In the genomic region with DNA sequence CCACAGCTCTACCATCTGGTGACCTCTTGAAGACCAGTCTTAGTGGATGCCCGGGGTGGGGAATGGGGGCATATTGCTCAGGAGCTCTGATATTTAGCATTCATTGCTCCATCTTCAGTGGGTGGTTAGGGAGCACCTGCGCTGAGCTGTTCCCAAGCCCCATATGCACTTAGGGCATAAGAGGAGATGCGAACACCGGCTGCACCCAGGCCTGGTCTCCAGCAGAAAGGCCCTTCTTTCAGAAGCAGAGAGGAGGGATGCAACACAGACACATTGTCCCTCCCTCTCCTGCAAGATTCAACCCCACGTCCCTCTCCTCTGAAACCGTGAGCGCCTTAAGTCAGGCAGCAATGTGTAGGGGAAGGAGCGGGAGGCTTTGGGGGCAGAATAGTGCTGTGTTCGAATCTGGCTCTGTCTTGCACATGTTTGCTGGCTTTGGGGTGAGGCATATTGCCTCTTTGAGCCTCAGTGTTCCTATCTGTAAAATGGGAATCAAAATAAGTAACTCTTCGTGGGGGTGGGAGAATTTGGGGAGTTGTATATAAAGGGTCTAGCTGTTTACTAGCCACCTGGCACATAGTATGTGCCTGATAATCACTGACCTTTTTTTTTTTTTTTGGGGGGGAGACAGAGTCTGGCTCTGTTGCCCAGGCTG, we compare ENCODE assay signal across 16 cellular contexts.
A peak's percentile ranks its signal among the peaks of the same experiment; 100 is the strongest.
DNase-seq lines count a peak whose midpoint lies in the region; ATAC-seq and TF ChIP-seq lines count a peak whose summit lies in the region.
"Had no signal": no experiment of that assay in that cellular context is flagged by ENCODE, and none has a peak within 500 bp of the region (broad histone marks: within the 10 kb centered on the region; RNA-seq: fewer than 3 reads in every experiment).

No MANE protein-coding gene starts in this region.

- TF ChIP-seq CTCF in SK-N-SH (IDR thresholded peaks at IDR 0.05) (no peak), IMR-90 (conservative IDR thresholded peaks at IDR 0.05; ENCODE audit: low read depth, low read length) (no peak), upper lobe of right lung (IDR thresholded peaks at IDR 0.05) (no peak)

- no peak overlapping the region for H2BK20ac ChIP-seq in IMR-90 (ENCODE audit: low read depth, low read length)

- in situ Hi-C loops in IMR-90 (cut with MboI; ENCODE audit: low sequenced_read_pairs), result no loop called here

- TF ChIP-seq POLR2A in IMR-90 (IDR thresholded peaks at IDR 0.05; ENCODE audit: low read depth, low read length), result no peak

- no peak overlapping the region for H3K4ac ChIP-seq in IMR-90 (ENCODE audit: low read depth, low read length)

- no peaks in the 10 kb centered on the region for H3K79me2 ChIP-seq in SK-N-SH (ENCODE audit: insufficient read depth)

- DNase-seq in SK-N-SH, result peak; percentile 30
- no peak for DNase-seq in IMR-90
- DNase-seq in posterior vena cava (ENCODE audit: low spot score), result peak; percentile 44
- DNase-seq in upper lobe of right lung, result no peak
- no peak for DNase-seq in left colon
- DNase-seq: 8988T; Calu3; CD8-positive, alpha-beta T cell; DMS79 treated with DMSO at 0.1 percent for 48 hours; GF-D8; HCEC 1CT had no signal

- no peaks in the 10 kb centered on the region for H3K79me1 ChIP-seq in IMR-90 (ENCODE audit: low read depth in 1 of 2, low read length in 2 of 2)

- no peaks in the 10 kb centered on the region for H3K9me2 ChIP-seq in SK-N-SH

- no peak overlapping the region for H4K91ac ChIP-seq in IMR-90 (ENCODE audit: insufficient read depth, low read depth, low read length)

- H2BK15ac ChIP-seq in IMR-90 (ENCODE audit: low read depth, low read length), result no peak overlapping the region

- no peak overlapping the region for H3K14ac ChIP-seq in IMR-90 (replicated peaks; ENCODE audit: low read depth, low read length)

- H3K9me1 ChIP-seq in IMR-90 (ENCODE audit: insufficient read depth, low read length), result no peaks in the 10 kb centered on the region

- no TSS peak for BruUV-seq in IMR-90 (replicated peaks; lab: Mats Ljungman, UMichigan)

- no peak for TF ChIP-seq EP300 in SK-N-SH (IDR thresholded peaks at IDR 0.05; ENCODE audit: borderline replicate concordance in 1 of 2, low read depth in 1 of 2, low read length in 1 of 2)

- H3K56ac ChIP-seq in IMR-90 (ENCODE audit: extremely low read depth, insufficient read depth, low read length), result no peak overlapping the region

- no peak overlapping the region for H3K23ac ChIP-seq in IMR-90 (ENCODE audit: low read depth, low read length)

- H3K18ac ChIP-seq in IMR-90 (ENCODE audit: low read depth, low read length), result no peak overlapping the region

- no peak overlapping the region for H3K4me3 ChIP-seq in SK-N-SH (ENCODE audit: low read depth in 2 of 2, low read length in 1 of 2)
- H3K4me3 ChIP-seq in IMR-90 (ENCODE audit: insufficient read depth, low read depth, low read length), result no peak overlapping the region
- no peak overlapping the region for H3K4me3 ChIP-seq in upper lobe of right lung
- H3K4me3 ChIP-seq: BLaER1 treated with 17β-estradiol and CSF1 and Interleukin-3, amounts not matched to agents 10 nM and 100 nM; GM23338 had no signal

- no peak overlapping the region for H2BK120ac ChIP-seq in IMR-90 (ENCODE audit: low read depth, low read length)

- H2AFZ ChIP-seq in SK-N-SH (ENCODE audit: low read depth) (no peak overlapping the region), IMR-90 (replicated peaks; ENCODE audit: low read length, poor library complexity) (no peak overlapping the region)
- H2AFZ ChIP-seq: GM23338 had no signal

- H3K4me2 ChIP-seq in SK-N-SH (no peak overlapping the region), IMR-90 (ENCODE audit: low read depth, low read length) (no peak overlapping the region)
- H3K4me2 ChIP-seq: BLaER1 treated with 17β-estradiol and CSF1 and Interleukin-3, amounts not matched to agents 10 nM and 100 nM; GM23338 had no signal

- H3K27ac ChIP-seq in SK-N-SH (ENCODE audit: low read depth in 2 of 2, low read length in 1 of 2) (no peak overlapping the region), IMR-90 (ENCODE audit: insufficient read depth, low read length) (no peak overlapping the region), upper lobe of right lung (no peak overlapping the region)
- H3K27ac ChIP-seq: BLaER1 treated with 17β-estradiol and CSF1 and Interleukin-3, amounts not matched to agents 10 nM and 100 nM; HL-60 had no signal

- CTCF ChIA-PET in SK-N-SH (lab: Yijun Ruan, JAX) (interaction anchor here (0.6 to 0.7 kb wide), 2 partner anchors 172 to 304 kb away, joined by 3 to 5 read pairs; no protein-coding TSS in a partner anchor), IMR-90 (lab: Yijun Ruan, JAX) (no interaction called here)

- no peaks in the 10 kb centered on the region for H3F3A ChIP-seq in SK-N-SH (replicated peaks; ENCODE audit: insufficient read depth)

- H2AK9ac ChIP-seq in IMR-90 (replicated peaks; ENCODE audit: low read depth, low read length, poor library complexity), result peak overlapping the region; percentile 68

- no peak for ATAC-seq in SK-N-SH treated with all-trans-retinoic acid at 6 μM for 48 hours
- no peak for ATAC-seq in IMR-90 (ENCODE audit: low read depth)
- ATAC-seq in upper lobe of right lung, result peak; percentile 13
- no peak for ATAC-seq in left colon
- no peak for ATAC-seq in HG03521 (IDR thresholded peaks at IDR 0.05; ENCODE audit: unreplicated experiment)
- ATAC-seq: CD8-positive, alpha-beta T cell; GM23338 had no signal

- peaks cover 2 to 3% of the 10 kb centered on the region in 2 experiments for H3K36me3 ChIP-seq in SK-N-SH (replicated peaks in 1 of 2; ENCODE audit: control insufficient read depth in 1 of 2, insufficient read depth in 2 of 2, low read length in 1 of 2)
- no peaks in the 10 kb centered on the region for H3K36me3 ChIP-seq in IMR-90 (ENCODE audit: control insufficient read depth, insufficient read depth, low read length)
- peaks cover 79% of the 10 kb centered on the region for H3K36me3 ChIP-seq in upper lobe of right lung
- H3K36me3 ChIP-seq: BLaER1 treated with 17β-estradiol and CSF1 and Interleukin-3, amounts not matched to agents 10 nM and 100 nM had no signal

- H3K27me3 ChIP-seq in SK-N-SH (ENCODE audit: insufficient read depth) (no peaks in the 10 kb centered on the region), IMR-90 (ENCODE audit: control insufficient read depth, insufficient read depth, low read length) (no peaks in the 10 kb centered on the region), upper lobe of right lung (no peaks in the 10 kb centered on the region)
- H3K27me3 ChIP-seq: BLaER1 treated with 17β-estradiol and CSF1 and Interleukin-3, amounts not matched to agents 10 nM and 100 nM had no signal

- WGBS in SK-N-SH (ENCODE audit: low lambda C conversion rate), result 81% methylated on average over 9 of the region's 10 CpGs
- WGBS in IMR-90 (ENCODE audit: extremely low coverage in 2 of 2, insufficient read length in 1 of 2), 2 experiments, result 57% methylated on average over 1 of the region's 10 CpGs; no CpG with 5 or more reads in 1 of the 2 experiments

- H4K8ac ChIP-seq in IMR-90 (ENCODE audit: low read depth in 2 of 2, low read length in 2 of 2), result no peak overlapping the region

- H2AK5ac ChIP-seq in IMR-90 (ENCODE audit: low read depth, low read length), result no peak overlapping the region

- H3K4me1 ChIP-seq in SK-N-SH (ENCODE audit: control insufficient read depth in 1 of 2, insufficient read depth in 2 of 2, low read depth in 1 of 2, low read length in 1 of 2) (no peaks in the 10 kb centered on the region; a peak in 1 of 4 replicates), IMR-90 (ENCODE audit: control insufficient read depth, insufficient read depth, low read length) (no peaks in the 10 kb centered on the region), upper lobe of right lung (no peaks in the 10 kb centered on the region)
- H3K4me1 ChIP-seq: BLaER1 treated with 17β-estradiol and CSF1 and Interleukin-3, amounts not matched to agents 10 nM and 100 nM had no signal

- H3K9me3 ChIP-seq in SK-N-SH (no peaks in the 10 kb centered on the region), IMR-90 (ENCODE audit: control insufficient read depth, insufficient read depth, low read length) (no peaks in the 10 kb centered on the region), upper lobe of right lung (no peaks in the 10 kb centered on the region)
- H3K9me3 ChIP-seq: BLaER1 treated with 17β-estradiol and CSF1 and Interleukin-3, amounts not matched to agents 10 nM and 100 nM had no signal

- TF ChIP-seq RAD21 in SK-N-SH (IDR thresholded peaks at IDR 0.05; ENCODE audit: low read length), result no peak
- TF ChIP-seq RAD21 in IMR-90 (IDR thresholded peaks at IDR 0.05; ENCODE audit: low read length), result no peak

- H2BK5ac ChIP-seq in IMR-90 (ENCODE audit: low read depth, low read length, poor library complexity, severe bottlenecking), result no peak overlapping the region

- intact Hi-C loops in IMR-90 (cut with micrococcal nuclease) (no loop called here), posterior vena cava (cut with DNase I) (no loop called here), upper lobe of right lung (cut with DNase I) (no loop called here), left colon (cut with DNase I, micrococcal nuclease) (no loop called here)

- POLR2A ChIA-PET in SK-N-SH (lab: Yijun Ruan, JAX) (no interaction called here), IMR-90 (lab: Charles Lee; ENCODE audit: unreplicated experiment) (no interaction called here)

- H4K5ac ChIP-seq in IMR-90 (ENCODE audit: low read depth, low read length), result no peak overlapping the region

- H3K9ac ChIP-seq in SK-N-SH, result no peak overlapping the region
- no peak overlapping the region for H3K9ac ChIP-seq in IMR-90 (ENCODE audit: low read depth, low read length)
- H3K9ac ChIP-seq: BLaER1 treated with 17β-estradiol and CSF1 and Interleukin-3, amounts not matched to agents 10 nM and 100 nM had no signal

- H4K20me1 ChIP-seq in SK-N-SH (ENCODE audit: insufficient read depth) (no peaks in the 10 kb centered on the region), IMR-90 (ENCODE audit: insufficient read depth, low read length) (no peaks in the 10 kb centered on the region)

- dilution Hi-C loops in IMR-90 (cut with HindIII; ENCODE audit: low sequenced_read_pairs, unreplicated experiment), result no loop called here

TF ChIP-seq in SK-N-SH, 30 proteins besides CTCF, POLR2A, EP300 and RAD21:
- TF ChIP-seq, protein P1, sequence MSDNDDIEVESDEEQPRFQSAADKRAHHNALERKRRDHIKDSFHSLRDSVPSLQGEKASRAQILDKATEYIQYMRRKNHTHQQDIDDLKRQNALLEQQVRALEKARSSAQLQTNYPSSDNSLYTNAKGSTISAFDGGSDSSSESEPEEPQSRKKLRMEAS (IDR thresholded peaks at IDR 0.05; ENCODE audit: low read depth), result no peak
- TF ChIP-seq FOXM1 (IDR thresholded peaks at IDR 0.05; ENCODE audit: low read depth), result no peak

TF ChIP-seq in SK-N-SH treated with all-trans-retinoic acid at 6 μM for 48 hours, 23 proteins besides CTCF, POLR2A, EP300 and RAD21 (continues in another document):
- no peak for TF ChIP-seq RARB (CRISPR knock-in tag; IDR thresholded peaks at IDR 0.05)
- TF ChIP-seq ZNF70 (CRISPR knock-in tag; IDR thresholded peaks at IDR 0.05), result no peak

TF ChIP-seq in IMR-90, 13 proteins besides CTCF, POLR2A, EP300 and RAD21 (continues in another document):
- TF ChIP-seq MAFK (IDR thresholded peaks at IDR 0.05; ENCODE audit: low read depth, low read length) (no peak), MAZ (IDR thresholded peaks at IDR 0.05; ENCODE audit: borderline replicate concordance, low read depth, low read length) (no peak), MXI1 (IDR thresholded peaks at IDR 0.05; ENCODE audit: borderline replicate concordance, low read depth, low read length) (no peak), BHLHE40 (IDR thresholded peaks at IDR 0.05; ENCODE audit: low read depth, low read length) (no peak)

Comparison
In these comparisons a context has a peak if more than half of its experiments do, and no peak if none do; other contexts are left out.
1. DNase-seq: peak in SK-N-SH (single experiment) and posterior vena cava (single experiment); none in IMR-90 (single experiment), upper lobe of right lung (single experiment) and left colon (0 of 2).